17 cellular contexts compared by ENCODE assay signal in the genomic region with DNA sequence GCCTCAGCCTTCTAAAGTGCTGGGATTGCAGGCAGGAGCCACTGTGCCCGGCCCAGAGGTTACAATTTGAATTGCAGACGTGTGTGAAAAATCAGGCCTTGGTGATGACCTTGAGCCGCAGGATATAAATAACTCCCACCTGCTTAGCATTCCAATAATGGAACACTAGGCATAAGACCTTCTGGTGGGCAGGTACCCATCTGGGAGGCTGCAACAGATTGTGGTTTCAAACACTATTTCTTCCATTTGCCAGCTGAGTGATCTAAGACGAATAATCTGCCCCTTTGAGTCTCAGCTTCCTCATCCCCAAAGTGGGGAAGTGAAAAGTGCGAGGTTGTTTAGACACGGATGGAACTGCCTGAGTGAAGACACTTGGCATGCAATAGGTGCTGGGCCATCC. TPM values are rescaled to one million over a fixed set of nuclear protein-coding genes. Genes with fewer than 3 reads are reported as not detected.
DNase-seq lines count a peak whose midpoint lies in the region; ATAC-seq, FAIRE-seq and TF ChIP-seq lines count a peak whose summit lies in the region.
"Had no signal": no experiment of that assay in that cellular context is flagged by ENCODE, and none has a peak within 500 bp of the region (broad histone marks: within the 10 kb centered on the region; RNA-seq: fewer than 3 reads in every experiment).

No MANE protein-coding gene starts in this region.

- 8% methylated on average over 6 of the region's 6 CpGs for WGBS in GM12878 (ENCODE audit: insufficient coverage, insufficient replicate concordance, low lambda C conversion rate, missing lambda C conversion rate)

- TF ChIP-seq POLR2A in GM12878 (IDR thresholded peaks at IDR 0.05; ENCODE audit: low read depth, low read length) = no peak

- H3K4me3 ChIP-seq in GM12878 (no peak overlapping the region), colonic mucosa (no peak overlapping the region)
- H3K4me3 ChIP-seq: right lobe of liver had no signal

- no peaks in the 10 kb centered on the region for H3K36me3 ChIP-seq in GM12878 (ENCODE audit: control insufficient read depth in 2 of 2, insufficient read depth in 2 of 2, low read length in 1 of 2)
- no peaks in the 10 kb centered on the region for H3K36me3 ChIP-seq in colonic mucosa
- H3K36me3 ChIP-seq: right lobe of liver had no signal

- no peak for FAIRE-seq in GM12878 (lab: Jason Lieb, UNC)
- FAIRE-seq: A204.1, astrocyte, urothelium cell line had no signal

- H3K4me2 ChIP-seq in GM12878 (ENCODE audit: control insufficient read depth, insufficient read depth) = peak overlapping the region; percentile 68

- H3K9me3 ChIP-seq in GM12878 (replicated peaks; ENCODE audit: control insufficient read depth, insufficient read depth, low read length) = no peaks in the 10 kb centered on the region
- H3K9me3 ChIP-seq in colonic mucosa = no peaks in the 10 kb centered on the region
- H3K9me3 ChIP-seq: right lobe of liver had no signal

- CTCF ChIA-PET in GM12878 (lab: Yijun Ruan, JAX) = interaction anchor here (0.6 to 6.1 kb wide), 15 partner anchors 9 to 225 kb away, joined by 3 to 37 read pairs (median 5); a partner anchor contains a TSS

- SMC1A ChIA-PET in GM12878 (lab: Charles Lee; ENCODE audit: uncharacterized antibody, unreplicated experiment) = interaction anchor here (1.0 to 7.4 kb wide), 17 partner anchors 8 to 131 kb away, joined by 3 to 143 read pairs (median 8); a partner anchor contains a TSS

- no TSS peak for BruUV-seq in GM12878 (replicated peaks; lab: Mats Ljungman, UMichigan)

- H2AFZ ChIP-seq in GM12878 (ENCODE audit: control insufficient read depth, low read depth, low read length) = peak overlapping the region; percentile 22

- H3K9ac ChIP-seq in GM12878 (ENCODE audit: control insufficient read depth, insufficient read depth, low read length) = peak overlapping the region; percentile 18; the same call in 1 of the 2 replicates
- no peak overlapping the region for H3K9ac ChIP-seq in colonic mucosa (ENCODE audit: low read depth in 2 of 2, low read length in 2 of 2)

- H3K4me1 ChIP-seq in GM12878 (ENCODE audit: control insufficient read depth, insufficient read depth, low read length) (peaks cover 53% of the 10 kb centered on the region), colonic mucosa (no peaks in the 10 kb centered on the region)

- DNase-seq in Ammon's horn (ENCODE audit: low spot score) (peak; percentile 27), NAMALWA (ENCODE audit: low spot score) (peak; percentile 31), GM12878 (ENCODE audit: low read depth, low spot score) (peak; percentile 81), NCI-H446 treated with DMSO at 0.1 percent for 48 hours (lab: John Stamatoyannopoulos, UW) (no peak), colonic mucosa (no peak)
- DNase-seq: activated CD4-positive, alpha-beta T cell treated with anti-CD3 and anti-CD28 coated beads for 36 hours; activated naive CD4-positive, alpha-beta T cell treated with Interleukin-2 at 50 U/mL for 16 hours; CD4-positive, alpha-beta T cell; NCI-H1417 treated with DMSO at 0.1 percent for 48 hours; right lobe of liver; SHP77 treated with DMSO at 0.1 percent for 48 hours had no signal

- in situ Hi-C loops in GM12878 (cut with MboI) = no loop called here

- no peak for TF ChIP-seq RAD21 in GM12878 (IDR thresholded peaks at IDR 0.05; ENCODE audit: insufficient read depth, low read depth, low read length)

- ATAC-seq in GM19463 (IDR thresholded peaks at IDR 0.05; ENCODE audit: unreplicated experiment) (peak; percentile 48), GM12878 (peak; percentile 69), GM18502 (IDR thresholded peaks at IDR 0.05; ENCODE audit: poor library complexity, unreplicated experiment) (no peak), GM19351 (IDR thresholded peaks at IDR 0.05; ENCODE audit: unreplicated experiment) (no peak)
- ATAC-seq: activated CD4-positive, alpha-beta T cell treated with anti-CD3 and anti-CD28 coated beads for 36 hours had no signal

- peak; percentile 16 to 51; a peak in 1 of 4 replicates for TF ChIP-seq EP300 in GM12878 (IDR thresholded peaks at IDR 0.05; ENCODE audit: borderline replicate concordance in 1 of 2, control insufficient read depth in 1 of 2, low read depth in 2 of 2, low read length in 2 of 2)

- no peaks in the 10 kb centered on the region for H4K20me1 ChIP-seq in GM12878 (ENCODE audit: control insufficient read depth, insufficient read depth)

- no peaks in the 10 kb centered on the region for H3K79me2 ChIP-seq in GM12878 (ENCODE audit: control insufficient read depth, insufficient read depth, low read length)

- RAD21 ChIA-PET in GM12878 (lab: Charles Lee; ENCODE audit: unreplicated experiment) = interaction anchor here (0.9 to 7.2 kb wide), 15 partner anchors 11 to 272 kb away, joined by 3 to 77 read pairs (median 6); a partner anchor contains a TSS

- TF ChIP-seq CTCF in GM12878 (IDR thresholded peaks at IDR 0.05 in 2 of 3, conservative IDR thresholded peaks at IDR 0.05 in 1 of 3; ENCODE audit: control insufficient read depth in 2 of 3, extremely low read depth in 1 of 3, insufficient read depth in 1 of 3, low read depth in 3 of 3, low read length in 3 of 3) (0 out of 6 replicates have a peak, but pooled peaks of 1 of the 3 experiments have one; percentile 7), colonic mucosa (IDR thresholded peaks at IDR 0.05) (no peak)

- no peaks in the 10 kb centered on the region for H3K27me3 ChIP-seq in GM12878 (replicated peaks in 1 of 2; ENCODE audit: control insufficient read depth in 2 of 2, insufficient read depth in 2 of 2, low read length in 1 of 2)
- no peaks in the 10 kb centered on the region for H3K27me3 ChIP-seq in colonic mucosa
- H3K27me3 ChIP-seq: right lobe of liver had no signal

- H3K27ac ChIP-seq in GM12878 (ENCODE audit: control insufficient read depth, insufficient read depth) (peak overlapping the region; percentile 66), colonic mucosa (no peak overlapping the region)
- H3K27ac ChIP-seq: right lobe of liver had no signal

- intact Hi-C loops in GM12878 (cut with micrococcal nuclease; ENCODE audit: unreplicated experiment) (no loop called here), colonic mucosa (cut with DNase I) (no loop called here)

- POLR2A ChIA-PET in GM12878 (lab: Charles Lee) = interaction anchor here (0.7 to 5.4 kb wide), 13 partner anchors 9 to 163 kb away, joined by 3 to 53 read pairs (median 5); a partner anchor contains a TSS

TF ChIP-seq in GM12878, 131 proteins besides CTCF, POLR2A, EP300 and RAD21 (continues in another document):
- no peak; the same call in none of the 2 replicates for TF ChIP-seq SMARCA5 (IDR thresholded peaks at IDR 0.05)
- TF ChIP-seq IKZF2 (IDR thresholded peaks at IDR 0.05) = peak; percentile 89 to 90
- no peak; the same call in 1 of the 2 replicates for TF ChIP-seq FOXM1 (IDR thresholded peaks at IDR 0.05; ENCODE audit: low read depth, low read length)
- no peak for TF ChIP-seq NR2C2 (IDR thresholded peaks at IDR 0.05; ENCODE audit: borderline replicate concordance, control insufficient read depth, insufficient read length, low read depth)
- TF ChIP-seq, protein P1, sequence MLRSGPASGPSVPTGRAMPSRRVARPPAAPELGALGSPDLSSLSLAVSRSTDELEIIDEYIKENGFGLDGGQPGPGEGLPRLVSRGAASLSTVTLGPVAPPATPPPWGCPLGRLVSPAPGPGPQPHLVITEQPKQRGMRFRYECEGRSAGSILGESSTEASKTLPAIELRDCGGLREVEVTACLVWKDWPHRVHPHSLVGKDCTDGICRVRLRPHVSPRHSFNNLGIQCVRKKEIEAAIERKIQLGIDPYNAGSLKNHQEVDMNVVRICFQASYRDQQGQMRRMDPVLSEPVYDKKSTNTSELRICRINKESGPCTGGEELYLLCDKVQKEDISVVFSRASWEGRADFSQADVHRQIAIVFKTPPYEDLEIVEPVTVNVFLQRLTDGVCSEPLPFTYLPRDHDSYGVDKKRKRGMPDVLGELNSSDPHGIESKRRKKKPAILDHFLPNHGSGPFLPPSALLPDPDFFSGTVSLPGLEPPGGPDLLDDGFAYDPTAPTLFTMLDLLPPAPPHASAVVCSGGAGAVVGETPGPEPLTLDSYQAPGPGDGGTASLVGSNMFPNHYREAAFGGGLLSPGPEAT (IDR thresholded peaks at IDR 0.05; ENCODE audit: low read depth) = peak; percentile 57; the same call in 1 of the 2 replicates
- TF ChIP-seq KLF5 (IDR thresholded peaks at IDR 0.05; ENCODE audit: partially characterized antibody) = no peak
- TF ChIP-seq HCFC1 (IDR thresholded peaks at IDR 0.05; ENCODE audit: low read length) = no peak
- no peak for TF ChIP-seq NFYA (IDR thresholded peaks at IDR 0.05; ENCODE audit: borderline replicate concordance, low read depth, low read length)
- no peak for TF ChIP-seq ETV6 (conservative IDR thresholded peaks at IDR 0.05 in 1 of 2, IDR thresholded peaks at IDR 0.05 in 1 of 2; ENCODE audit: borderline replicate concordance in 1 of 2, low read depth in 1 of 2)
- TF ChIP-seq MEF2B (IDR thresholded peaks at IDR 0.05; ENCODE audit: partially characterized antibody, poor library complexity, severe bottlenecking) = no peak
- TF ChIP-seq, protein P2, sequence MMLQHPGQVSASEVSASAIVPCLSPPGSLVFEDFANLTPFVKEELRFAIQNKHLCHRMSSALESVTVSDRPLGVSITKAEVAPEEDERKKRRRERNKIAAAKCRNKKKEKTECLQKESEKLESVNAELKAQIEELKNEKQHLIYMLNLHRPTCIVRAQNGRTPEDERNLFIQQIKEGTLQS (IDR thresholded peaks at IDR 0.05; ENCODE audit: borderline replicate concordance, extremely low read depth, low read depth, low read length) = no peak
- TF ChIP-seq ZBED1 (IDR thresholded peaks at IDR 0.05; ENCODE audit: borderline replicate concordance) = no peak

RNA-seq across cellular contexts. Expression of a gene that starts 47.7 kb away (rescaled TPM):
- 561 and 573 TPM in 2 replicates for total RNA-seq in GM12878 (2013; cell fraction: nucleolus; rRNA removed)
- total RNA-seq in GM12878 (2014; rRNA removed) (80.5 and 83.3 TPM in 2 replicates), GM12878 (2014; rRNA removed; fragmentation: Illumina TruSeq; extraction: Trizol) (62.3 and 68.2 TPM in 2 replicates), GM12878 (2021) (73.4 and 78.6 TPM in 2 replicates), colonic mucosa (10 to 100 TPM; 58.2 to 58.9 TPM)
- 23.1 TPM for polyA plus RNA-seq in GM12878 (2011; ENCODE audit: low read depth)
- polyA plus RNA-seq in GM12878 (2011; rRNA removed) (28.8 and 38.2 TPM in 2 replicates), GM12878 (2014; fragmentation: Illumina TruSeq; extraction: Trizol) (56.2 and 59.5 TPM in 2 replicates), GM12878 (2014; fragmentation: Nextera tagmentation; extraction: Ambion mirVana) (10 to 100 TPM; 11.3 to 21.1 TPM), GM12878 (2014; rRNA removed) (53.8 and 55.0 TPM in 2 replicates), GM12878 (2016; fragmentation: Nextera tagmentation; extraction: Ambion mirVana) (10 to 100 TPM; 28.9 to 29.4 TPM)
- 44.2 and 56.0 TPM in 2 replicates for polyA plus RNA-seq in GM12878 (2011; cell fraction: cytosol; rRNA removed)
- 133 TPM in 2 replicates for polyA plus RNA-seq in GM12878 (2011; cell fraction: nucleus; rRNA removed)
- polyA plus RNA-seq in GM12878 (2012) = 37.2 and 52.5 TPM in 2 replicates
- 113 and 115 TPM in 2 replicates for polyA minus RNA-seq in GM12878 (2011; rRNA and poly(A)+ RNA removed)
- polyA minus RNA-seq in GM12878 (2011; cell fraction: cytosol; rRNA and poly(A)+ RNA removed) = 43.2 and 52.2 TPM in 2 replicates
- polyA minus RNA-seq in GM12878 (2011; cell fraction: nucleus; rRNA and poly(A)+ RNA removed) = 70.1 and 128 TPM in 2 replicates

Comparison
In these comparisons a context has a peak if more than half of its experiments do, and no peak if none do; other contexts are left out.
1. DNase-seq: peak in Ammon's horn (single experiment), NAMALWA (single experiment) and GM12878 (single experiment); none in NCI-H446 treated with DMSO at 0.1 percent for 48 hours (single experiment) and colonic mucosa (single experiment).
2. ATAC-seq: peak in GM19463 (single experiment) and GM12878 (single experiment); none in GM18502 (single experiment) and GM19351 (single experiment).